24 cellular contexts compared by ENCODE assay signal in the genomic region with DNA sequence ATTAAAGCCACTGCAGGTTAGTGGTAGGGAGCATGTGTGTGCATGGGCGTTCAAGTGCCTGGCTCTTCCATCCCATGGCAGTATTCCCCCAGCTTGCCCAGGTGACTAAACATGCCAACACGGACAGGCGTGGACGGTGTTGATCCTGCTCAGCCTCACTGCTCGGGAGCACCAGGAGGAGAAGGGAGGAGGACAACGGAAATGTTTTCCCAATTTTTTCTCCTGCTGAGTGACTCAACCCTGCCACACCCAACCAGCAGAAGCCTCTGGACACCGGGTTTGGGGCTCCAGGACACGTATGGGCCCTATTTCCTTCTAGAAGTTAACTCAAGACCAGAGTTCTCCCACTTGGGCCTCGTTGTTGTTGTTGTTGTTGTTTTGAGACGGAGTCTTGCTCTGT.
"Had no signal": no experiment of that assay in that cellular context is flagged by ENCODE, and none has a peak within 500 bp of the region (broad histone marks: within the 10 kb centered on the region; RNA-seq: fewer than 3 reads in every experiment).

No MANE protein-coding gene starts in this region.

- H3K27me3 ChIP-seq: adrenal gland, right lobe of liver, tibial nerve, uterus had no signal

- H3K36me3 ChIP-seq: adrenal gland, right lobe of liver, tibial nerve, uterus had no signal

- H3K9me3 ChIP-seq: adrenal gland, mucosa of descending colon, right lobe of liver, tibial nerve, uterus had no signal

- H3K4me3 ChIP-seq: adrenal gland, mucosa of descending colon, right lobe of liver, tibial nerve, uterus had no signal

- H3K4me1 ChIP-seq: adrenal gland, parathyroid adenoma, right lobe of liver, tibial nerve, uterus had no signal

- H3K79me2 ChIP-seq: parathyroid adenoma had no signal

- ATAC-seq: left ventricle myocardium superior; mucosa of descending colon; right lobe of liver; stimulated activated effector memory CD8-positive, alpha-beta T cell treated with anti-CD3 and anti-CD28 coated beads, Interleukin-12 subunit alpha, Interleukin-12 subunit beta, amount 100 ng/mL, for 72 hours; stimulated activated naive CD8-positive, alpha-beta T cell treated with anti-CD3 and anti-CD28 coated beads, Interleukin-15, amount 100 ng/mL, for 72 hours; T-helper 17 cell had no signal

- H2AFZ ChIP-seq: parathyroid adenoma had no signal

- H3K9ac ChIP-seq: parathyroid adenoma had no signal

- FAIRE-seq: astrocyte, colon, small intestine had no signal

- DNase-seq: activated CD4-positive, alpha-beta memory T cell treated with anti-CD3 and anti-CD28 coated beads, Interleukin-2, amount 10 ng/mL, durations not matched to agents 7 days and 5 days; activated CD4-positive, alpha-beta T cell treated with anti-CD3 and anti-CD28 coated beads for 48 hours; activated CD4-positive, CD25-positive, alpha-beta regulatory T cell; activated T-cell treated with anti-CD3 and anti-CD28 coated beads, Interleukin-2, amount 50 U/mL, for 1 hour; adrenal gland; central memory CD4-positive, alpha-beta T cell; endodermal cell; foreskin fibroblast; left ventricle myocardium superior; mesenchymal stem cell; mucosa of descending colon; nephron progenitor cell; right lobe of liver; small intestine; stimulated activated CD4-positive, alpha-beta T cell treated with anti-CD3 and anti-CD28 coated beads, Interleukin-2, amount 100 ng/mL, for 24 hours; stimulated activated naive CD8-positive, alpha-beta T cell treated with anti-CD3 and anti-CD28 coated beads, Interleukin-15, amount 100 ng/mL, for 72 hours; SW 1271; T-helper 17 cell; uterus had no signal

- H3K27ac ChIP-seq: adrenal gland, parathyroid adenoma, right lobe of liver, tibial nerve, uterus had no signal
